ENCODE assay signal across 8 cellular contexts in the genomic region with DNA sequence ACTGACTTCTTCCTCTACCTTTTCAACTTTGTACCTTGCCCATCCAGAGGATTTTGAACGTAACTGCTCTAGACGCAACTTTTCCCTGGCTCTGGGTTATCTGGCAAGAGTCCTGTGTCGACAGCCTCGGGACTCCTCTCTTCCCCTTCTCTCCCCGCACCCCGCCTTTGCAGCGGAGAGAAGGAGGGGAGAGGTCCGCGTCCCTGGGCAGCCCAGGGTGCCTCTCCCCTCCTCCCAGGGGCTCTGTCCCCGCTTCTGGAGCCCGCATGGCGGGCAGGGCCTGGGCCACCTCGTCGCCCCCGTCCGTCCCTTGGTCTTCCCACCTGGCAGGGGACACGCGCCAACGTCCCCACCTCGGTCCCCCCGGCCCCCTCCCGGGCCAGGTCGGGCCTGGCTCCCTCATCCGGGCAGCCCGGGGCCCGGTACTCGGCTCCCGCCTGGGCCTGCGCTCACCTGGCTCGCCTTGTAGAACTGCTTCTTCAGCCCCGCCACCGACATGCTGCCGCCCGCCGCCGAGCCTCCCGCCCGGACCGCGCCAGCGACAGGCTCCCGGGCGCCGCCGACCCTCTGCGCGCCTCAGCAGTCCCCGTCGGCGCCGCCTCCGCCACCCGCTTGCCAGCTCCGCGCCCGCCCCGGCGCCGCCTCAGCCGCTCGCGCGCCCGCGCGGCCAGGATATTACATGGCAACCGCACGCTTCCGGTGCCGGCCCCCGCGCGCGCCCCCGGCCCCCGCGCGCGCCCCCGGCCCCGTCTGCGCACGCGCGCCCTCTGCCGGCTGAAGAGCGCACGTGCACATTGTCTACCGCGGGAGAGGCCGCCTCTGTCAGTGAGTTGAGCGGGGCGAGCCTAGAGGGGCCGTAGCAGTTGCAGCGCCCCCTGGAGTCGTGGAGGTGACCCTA. TPM values are rescaled to one million over a fixed set of nuclear protein-coding genes. Genes with fewer than 3 reads are reported as not detected.
DNase-seq lines count a peak whose midpoint lies in the region; ATAC-seq and TF ChIP-seq lines count a peak whose summit lies in the region.

A gene with protein sequence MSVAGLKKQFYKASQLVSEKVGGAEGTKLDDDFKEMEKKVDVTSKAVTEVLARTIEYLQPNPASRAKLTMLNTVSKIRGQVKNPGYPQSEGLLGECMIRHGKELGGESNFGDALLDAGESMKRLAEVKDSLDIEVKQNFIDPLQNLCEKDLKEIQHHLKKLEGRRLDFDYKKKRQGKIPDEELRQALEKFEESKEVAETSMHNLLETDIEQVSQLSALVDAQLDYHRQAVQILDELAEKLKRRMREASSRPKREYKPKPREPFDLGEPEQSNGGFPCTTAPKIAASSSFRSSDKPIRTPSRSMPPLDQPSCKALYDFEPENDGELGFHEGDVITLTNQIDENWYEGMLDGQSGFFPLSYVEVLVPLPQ (minus strand): TSS at position 677 of the 898 bp plus-strand sequence. CDS start 179 bp downstream, at position 498.

- peak; percentile 90 for TF ChIP-seq CTCF in OCI-LY1 (IDR thresholded peaks at IDR 0.05; ENCODE audit: low read length)

- H3K4me2 ChIP-seq in OCI-LY1 (ENCODE audit: low read length), result peak within 1 kb of the TSS; percentile 99

- H3F3A ChIP-seq in OCI-LY1 (ENCODE audit: insufficient read depth, low read length), result no peaks in the 10 kb centered on the region

- H3K9ac ChIP-seq in OCI-LY1 (ENCODE audit: low read length), result peak within 1 kb of the TSS; percentile 91

- H3K36me3 ChIP-seq in OCI-LY1 (ENCODE audit: insufficient read depth, low read length), result peaks cover 40% of the 10 kb centered on the region; the same call in 1 of the 2 replicates

- DNase-seq in DMS 273 treated with DMSO at 0.1 percent for 48 hours (lab: John Stamatoyannopoulos, UW) (peak; percentile 74), HuH-7.5 (ENCODE audit: low spot score) (peak; percentile 86), activated T-cell treated with anti-CD3 and anti-CD28 coated beads for 1 hour (ENCODE audit: low read depth) (peak; percentile 96), epithelial cell of prostate (ENCODE audit: low read depth, low spot score) (no peak), mucosa of gallbladder (ENCODE audit: low spot score) (peak; percentile 92)
- DNase-seq in stimulated activated CD8-positive, alpha-beta memory T cell treated with anti-CD3 and anti-CD28 coated beads, Interleukin-4, amount 100 ng/mL, for 4 hours (ENCODE audit: low read depth in 2 of 2, low spot score in 1 of 2), result peak; percentile 85 to 89

- no peaks in the 10 kb centered on the region for H3K27me3 ChIP-seq in OCI-LY1 (ENCODE audit: insufficient read depth, low read length)

- H3K4me3 ChIP-seq in OCI-LY1 (ENCODE audit: low read depth, low read length, poor library complexity, severe bottlenecking), result peak within 1 kb of the TSS; percentile 81

- H3K9me3 ChIP-seq in OCI-LY1 (ENCODE audit: low read length), result no peaks in the 10 kb centered on the region

- no peaks in the 10 kb centered on the region for H3K9me2 ChIP-seq in OCI-LY1 (ENCODE audit: low read depth, low read length)

- peak; percentile 45 for ATAC-seq in GM21526 (IDR thresholded peaks at IDR 0.05; ENCODE audit: low FRiP score, unreplicated experiment)

- peaks cover 41% of the 10 kb centered on the region for H3K4me1 ChIP-seq in OCI-LY1 (ENCODE audit: insufficient read depth, low read length, severe bottlenecking)

- H4K20me1 ChIP-seq in OCI-LY1 (ENCODE audit: insufficient read depth, low read length), result no peaks in the 10 kb centered on the region

- H3K27ac ChIP-seq in OCI-LY1 (ENCODE audit: low read depth, low read length, poor library complexity, severe bottlenecking) (peak within 1 kb of the TSS; percentile 85), epithelial cell of prostate (peak within 1 kb of the TSS; percentile 84)

- H3K79me2 ChIP-seq in OCI-LY1 (ENCODE audit: insufficient read depth, low read length), result peaks cover 50% of the 10 kb centered on the region

- no peak within 1 kb of the TSS for H2AFZ ChIP-seq in OCI-LY1 (ENCODE audit: low read length)

RNA-seq across cellular contexts. Expression of the gene that starts here (rescaled TPM):
- 56.9 TPM for total RNA-seq in mucosa of gallbladder
